ENCODE assay signal across 10 cellular contexts in the genomic region with DNA sequence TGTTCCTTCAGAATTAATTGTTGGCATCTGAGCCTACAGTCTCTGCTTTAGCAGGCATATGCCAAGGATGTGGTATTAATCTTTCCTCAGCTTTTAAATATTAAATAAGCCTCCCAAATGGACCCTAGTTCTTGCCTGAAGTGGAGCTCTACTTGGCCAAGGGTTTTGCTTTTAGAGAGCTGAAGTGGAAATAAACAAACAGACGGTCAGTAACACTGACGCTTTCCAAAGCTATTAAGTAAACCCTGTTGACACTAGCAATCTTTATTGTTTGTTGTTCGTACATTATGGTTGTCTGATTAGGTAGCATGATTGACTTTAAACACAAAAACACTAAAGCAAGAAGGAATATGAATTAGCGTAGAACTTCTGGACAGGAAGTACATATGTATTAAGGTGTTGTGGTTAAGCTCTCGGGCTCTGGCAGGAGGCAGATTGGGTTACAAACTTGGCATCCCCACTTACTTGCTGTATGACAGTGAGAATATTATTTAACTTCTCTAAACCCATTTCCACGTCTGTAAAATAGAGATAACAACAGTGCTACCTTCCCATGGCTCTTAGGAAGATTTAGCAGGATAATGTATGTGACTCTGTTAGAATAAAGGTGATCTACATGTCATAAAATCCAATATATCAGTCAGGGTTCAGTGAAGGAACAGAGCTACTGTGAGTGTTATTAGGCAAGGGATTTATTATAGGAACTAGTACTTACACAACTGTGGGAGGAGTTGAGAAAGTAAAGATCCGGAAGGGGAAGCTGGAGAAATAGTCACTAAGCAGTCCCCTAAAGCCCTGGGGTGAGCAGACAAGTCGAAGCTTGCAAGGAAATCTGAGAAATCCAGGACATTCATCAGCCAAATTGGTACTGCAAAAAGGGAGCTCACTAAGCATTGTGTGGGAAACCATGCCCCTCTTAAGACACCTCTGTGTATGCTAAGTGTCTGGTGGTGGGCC.
A peak's percentile ranks its signal among the peaks of the same experiment; 100 is the strongest.
DNase-seq lines count a peak whose midpoint lies in the region; ATAC-seq and TF ChIP-seq lines count a peak whose summit lies in the region.
"Had no signal": no experiment of that assay in that cellular context is flagged by ENCODE, and none has a peak within 500 bp of the region (broad histone marks: within the 10 kb centered on the region; RNA-seq: fewer than 3 reads in every experiment).

No MANE protein-coding gene starts in this region.

- H3K27ac ChIP-seq in parathyroid adenoma, result peak overlapping the region; percentile 39
- H3K27ac ChIP-seq: SK-N-MC had no signal

- H3K4me1 Mint-ChIP-seq in activated CD8-positive, alpha-beta T cell treated with anti-CD3 and anti-CD28 coated beads, Interleukin-2, amount 10 ng/mL, durations not matched to agents 7 days and 5 days (ENCODE audit: low read depth), result peaks cover 26% of the 10 kb centered on the region

- H3K4me3 Mint-ChIP-seq in activated CD8-positive, alpha-beta T cell treated with anti-CD3 and anti-CD28 coated beads, Interleukin-2, amount 10 ng/mL, durations not matched to agents 7 days and 5 days, result no peak overlapping the region

- no peaks in the 10 kb centered on the region for H3K27me3 Mint-ChIP-seq in activated CD8-positive, alpha-beta T cell treated with anti-CD3 and anti-CD28 coated beads, Interleukin-2, amount 10 ng/mL, durations not matched to agents 7 days and 5 days (ENCODE audit: low read depth)

- H3K27ac Mint-ChIP-seq in activated CD8-positive, alpha-beta T cell treated with anti-CD3 and anti-CD28 coated beads, Interleukin-2, amount 10 ng/mL, durations not matched to agents 7 days and 5 days, result no peak overlapping the region

- H3K4me2 ChIP-seq in parathyroid adenoma (ENCODE audit: low read length), result peak overlapping the region; percentile 36

- H3K9ac ChIP-seq in parathyroid adenoma, result no peak overlapping the region

- no peaks in the 10 kb centered on the region for H3K27me3 ChIP-seq in parathyroid adenoma (ENCODE audit: control insufficient read depth, insufficient read depth, low read length)

- TF ChIP-seq CTCF in choroid plexus epithelial cell (conservative IDR thresholded peaks at IDR 0.05; ENCODE audit: low read depth, low read length) (no peak), parathyroid adenoma (IDR thresholded peaks at IDR 0.05) (no peak)

- H3K9me3 Mint-ChIP-seq in activated CD8-positive, alpha-beta T cell treated with anti-CD3 and anti-CD28 coated beads, Interleukin-2, amount 10 ng/mL, durations not matched to agents 7 days and 5 days (ENCODE audit: insufficient read depth), result no peaks in the 10 kb centered on the region

- POLR2A ChIA-PET in activated CD8-positive, alpha-beta T cell treated with anti-CD3 and anti-CD28 coated beads, Interleukin-2, amount 10 ng/mL, durations not matched to agents 7 days and 5 days (lab: Charles Lee), result interaction anchor here (1.4 kb wide), 1 partner anchor 15 kb away, joined by 3 read pairs; no protein-coding TSS in a partner anchor

- no peaks in the 10 kb centered on the region for H3K9me3 ChIP-seq in parathyroid adenoma (ENCODE audit: control insufficient read depth, low read length)

- peaks cover 2% of the 10 kb centered on the region for H3K36me3 Mint-ChIP-seq in activated CD8-positive, alpha-beta T cell treated with anti-CD3 and anti-CD28 coated beads, Interleukin-2, amount 10 ng/mL, durations not matched to agents 7 days and 5 days (ENCODE audit: low read depth)

- peaks cover 5% of the 10 kb centered on the region for H3K4me1 ChIP-seq in parathyroid adenoma

- no peak overlapping the region for H3K4me3 ChIP-seq in choroid plexus epithelial cell (ENCODE audit: low read depth, low read length)
- H3K4me3 ChIP-seq in parathyroid adenoma (ENCODE audit: low read depth, low read length), result no peak overlapping the region
- H3K4me3 ChIP-seq: SK-N-MC had no signal

- no peaks in the 10 kb centered on the region for H3K79me2 ChIP-seq in parathyroid adenoma

- H3K36me3 ChIP-seq in parathyroid adenoma (ENCODE audit: control insufficient read depth, insufficient read depth, low read length), result no peaks in the 10 kb centered on the region

- peak overlapping the region; percentile 85 for H2AFZ ChIP-seq in parathyroid adenoma

- ATAC-seq in GM18868 (IDR thresholded peaks at IDR 0.05; ENCODE audit: unreplicated experiment) (peak; percentile 56), HG02840 (IDR thresholded peaks at IDR 0.05; ENCODE audit: low FRiP score, unreplicated experiment) (no peak), HG03378 (IDR thresholded peaks at IDR 0.05; ENCODE audit: unreplicated experiment) (no peak), GM21825 (IDR thresholded peaks at IDR 0.05; ENCODE audit: unreplicated experiment) (no peak)
- no peak for ATAC-seq in activated CD8-positive, alpha-beta T cell treated with anti-CD3 and anti-CD28 coated beads, Interleukin-2, amount 10 ng/mL, durations not matched to agents 7 days and 5 days

- peak; percentile 78 for DNase-seq in NCI-H2029 treated with DMSO at 0.1 percent for 48 hours (lab: John Stamatoyannopoulos, UW)
- DNase-seq in choroid plexus epithelial cell (ENCODE audit: low read depth), result peak; percentile 63
- no peak for DNase-seq in activated CD8-positive, alpha-beta T cell treated with anti-CD3 and anti-CD28 coated beads, Interleukin-2, amount 10 ng/mL, durations not matched to agents 7 days and 5 days
- DNase-seq: erythroblast had no signal

- CTCF ChIA-PET in activated CD8-positive, alpha-beta T cell treated with anti-CD3 and anti-CD28 coated beads, Interleukin-2, amount 10 ng/mL, durations not matched to agents 7 days and 5 days (lab: Charles Lee), result interaction anchor here (0.9 to 2.6 kb wide), 6 partner anchors 9 to 181 kb away, joined by 3 to 8 read pairs (median 4); partner anchors contain the start of gene ATF7IP
